ENCODE assay signal across 1 cellular context in the genomic region with DNA sequence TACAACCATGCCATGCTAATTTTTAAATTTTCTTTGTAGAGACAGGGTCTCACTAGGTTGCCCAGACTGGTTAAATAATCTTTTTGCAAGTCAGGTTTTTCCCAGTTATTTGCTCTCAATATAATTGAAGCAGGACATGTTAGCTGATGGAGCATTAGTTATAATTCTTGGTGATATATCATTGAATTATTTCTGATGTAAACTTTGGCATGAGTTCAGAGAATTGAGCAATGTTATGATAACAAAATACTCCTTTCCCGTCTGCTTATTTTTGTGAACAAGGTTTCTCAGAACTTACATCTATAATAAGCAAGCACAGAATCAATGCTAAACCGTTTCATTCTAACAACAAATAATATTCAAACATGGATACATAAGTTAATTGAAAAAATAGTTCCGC.
TF ChIP-seq lines count a peak whose summit lies in the region.

No MANE protein-coding gene starts in this region.

TF ChIP-seq in K562, 482 proteins besides CTCF, POLR2A, EP300 and RAD21:
- TF ChIP-seq BACH1 (tag; IDR thresholded peaks at IDR 0.05) (no peak), SAFB2 (IDR thresholded peaks at IDR 0.05; ENCODE audit: borderline replicate concordance, low read depth, low read length, severe bottlenecking) (no peak), MAFG (tag; conservative IDR thresholded peaks at IDR 0.05) (no peak), SPI1 (IDR thresholded peaks at IDR 0.05; ENCODE audit: borderline replicate concordance, low read depth, low read length) (no peak), NFYB (IDR thresholded peaks at IDR 0.05; ENCODE audit: extremely low read depth, insufficient read length) (no peak), HDAC6 (IDR thresholded peaks at IDR 0.05; ENCODE audit: low read depth, low read length) (no peak), SRF (CRISPR knock-in tag; IDR thresholded peaks at IDR 0.05) (no peak), ZNF263 (CRISPR knock-in tag; IDR thresholded peaks at IDR 0.05; ENCODE audit: borderline replicate concordance) (no peak), TEAD2 (tag; IDR thresholded peaks at IDR 0.05) (no peak), BCOR (IDR thresholded peaks at IDR 0.05) (no peak), PRMT5 (CRISPR knock-in tag; IDR thresholded peaks at IDR 0.05) (no peak), KLF10 (CRISPR knock-in tag; IDR thresholded peaks at IDR 0.05) (no peak), ZNF133 (CRISPR knock-in tag; IDR thresholded peaks at IDR 0.05) (no peak), ZC3H11A (IDR thresholded peaks at IDR 0.05; ENCODE audit: low read depth, low read length) (no peak), ZNF197 (CRISPR knock-in tag; IDR thresholded peaks at IDR 0.05; ENCODE audit: low read depth) (no peak), ZNF444 (CRISPR knock-in tag; IDR thresholded peaks at IDR 0.05) (no peak), CBX1 (IDR thresholded peaks at IDR 0.05; ENCODE audit: low read depth) (no peak), ETV5 (CRISPR knock-in tag; IDR thresholded peaks at IDR 0.05; ENCODE audit: low read depth) (no peak)
- TF ChIP-seq, protein P1, sequence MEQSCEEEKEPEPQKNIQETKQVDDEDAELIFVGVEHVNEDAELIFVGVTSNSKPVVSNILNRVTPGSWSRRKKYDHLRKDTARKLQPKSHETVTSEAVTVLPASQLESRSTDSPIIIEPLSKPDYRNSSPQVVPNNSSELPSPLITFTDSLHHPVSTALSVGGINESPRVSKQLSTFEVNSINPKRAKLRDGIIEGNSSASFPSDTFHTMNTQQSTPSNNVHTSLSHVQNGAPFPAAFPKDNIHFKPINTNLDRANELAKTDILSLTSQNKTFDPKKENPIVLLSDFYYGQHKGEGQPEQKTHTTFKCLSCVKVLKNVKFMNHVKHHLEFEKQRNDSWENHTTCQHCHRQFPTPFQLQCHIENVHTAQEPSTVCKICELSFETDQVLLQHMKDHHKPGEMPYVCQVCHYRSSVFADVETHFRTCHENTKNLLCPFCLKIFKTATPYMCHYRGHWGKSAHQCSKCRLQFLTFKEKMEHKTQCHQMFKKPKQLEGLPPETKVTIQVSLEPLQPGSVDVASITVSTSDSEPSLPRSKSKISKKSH (CRISPR knock-in tag; IDR thresholded peaks at IDR 0.05), result no peak
